9 cellular contexts compared by ENCODE assay signal in the genomic region with DNA sequence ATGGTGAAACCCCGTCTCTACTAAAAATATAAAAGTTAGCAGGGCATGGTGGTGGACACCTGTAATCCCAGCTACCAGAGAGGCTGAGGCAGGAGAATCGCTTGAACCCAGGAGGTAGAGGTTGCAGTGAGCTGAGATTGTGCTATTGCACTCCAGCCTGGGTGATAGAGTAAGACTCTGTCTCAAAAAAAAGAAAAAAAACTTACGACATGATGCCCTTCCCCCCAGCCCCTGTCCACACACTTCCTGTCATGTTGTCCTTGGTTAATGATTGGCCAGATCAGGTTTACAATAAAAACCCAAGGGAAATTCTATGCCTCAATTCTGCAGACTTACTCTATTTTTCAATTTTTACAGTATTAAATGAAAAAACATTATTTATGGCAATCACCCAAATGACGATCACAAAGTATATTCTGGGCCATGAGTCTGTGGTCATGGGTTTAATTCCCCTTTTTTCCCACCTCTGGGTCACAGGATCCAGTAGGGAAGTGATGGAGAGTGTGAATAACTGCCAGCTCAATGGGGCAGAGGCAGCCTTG.
DNase-seq lines count a peak whose midpoint lies in the region; ATAC-seq, FAIRE-seq and TF ChIP-seq lines count a peak whose summit lies in the region.
"Had no signal": no experiment of that assay in that cellular context is flagged by ENCODE, and none has a peak within 500 bp of the region (broad histone marks: within the 10 kb centered on the region; RNA-seq: fewer than 3 reads in every experiment).

No MANE protein-coding gene starts in this region.

- intact Hi-C loops in activated CD8-positive, alpha-beta T cell treated with anti-CD3 and anti-CD28 coated beads for 36 hours (cut with micrococcal nuclease): no loop called here
- intact Hi-C loops in pancreas (cut with DNase I): no loop called here

- peak overlapping the region; percentile 75 to 94 (median 90) for H3K27ac ChIP-seq in pancreas

- CTCF ChIA-PET in activated CD8-positive, alpha-beta T cell treated with anti-CD3 and anti-CD28 coated beads for 36 hours (lab: Charles Lee): interaction anchor here (1.0 to 2.3 kb wide), 3 partner anchors 38 to 287 kb away, joined by 3 to 7 read pairs (median 7); no protein-coding TSS in a partner anchor

- DNase-seq in activated CD8-positive, alpha-beta T cell treated with anti-CD3 and anti-CD28 coated beads for 36 hours: peak; percentile 9
- DNase-seq in pancreas: peak in 1 of 6 donors; percentile 31
- DNase-seq in COR-L47 (lab: John Stamatoyannopoulos, UW): no peak
- DNase-seq in glomerular visceral epithelial cell (ENCODE audit: extremely low spot score): no peak
- DNase-seq in H7: no peak
- DNase-seq in activated T-cell treated with anti-CD3 and anti-CD28 coated beads, Interleukin-2, amount 50 U/mL, for 48 hours: no peak
- DNase-seq: effector CD4-positive, alpha-beta T cell had no signal

- H3K36me3 ChIP-seq in pancreas (no peaks in the 10 kb centered on the region), H7 (replicated peaks; ENCODE audit: control insufficient read depth, insufficient read depth, low read length) (peaks cover 1% of the 10 kb centered on the region)

- H3K36me3 Mint-ChIP-seq in activated CD8-positive, alpha-beta T cell treated with anti-CD3 and anti-CD28 coated beads for 36 hours (ENCODE audit: low read depth): no peaks in the 10 kb centered on the region

- H3K9me3 Mint-ChIP-seq in activated CD8-positive, alpha-beta T cell treated with anti-CD3 and anti-CD28 coated beads for 36 hours: no peaks in the 10 kb centered on the region

- peaks cover 1% of the 10 kb centered on the region for H3K27me3 Mint-ChIP-seq in activated CD8-positive, alpha-beta T cell treated with anti-CD3 and anti-CD28 coated beads for 36 hours

- H3K27me3 ChIP-seq in pancreas (no peaks in the 10 kb centered on the region), H7 (ENCODE audit: control insufficient read depth, insufficient read depth, low read length) (no peaks in the 10 kb centered on the region)

- H3K4me3 ChIP-seq in pancreas (no peak overlapping the region), H7 (ENCODE audit: insufficient read depth, low read depth, low read length) (no peak overlapping the region)

- POLR2A ChIA-PET in activated CD8-positive, alpha-beta T cell treated with anti-CD3 and anti-CD28 coated beads for 36 hours (lab: Charles Lee): interaction anchor here (0.7 kb wide), 1 partner anchor 21 kb away, joined by 3 read pairs; no protein-coding TSS in a partner anchor

- no peak for TF ChIP-seq CTCF in activated CD8-positive, alpha-beta T cell treated with anti-CD3 and anti-CD28 coated beads for 36 hours (IDR thresholded peaks at IDR 0.05)
- TF ChIP-seq CTCF in pancreas (IDR thresholded peaks at IDR 0.05): no peak

- H3K4me1 ChIP-seq in pancreas: peaks cover 11 to 31% (median 29%) of the 10 kb centered on the region in 3 donors

- no peak overlapping the region for H3K27ac Mint-ChIP-seq in activated CD8-positive, alpha-beta T cell treated with anti-CD3 and anti-CD28 coated beads for 36 hours

- FAIRE-seq in pancreas (lab: Jason Lieb, UNC): no peak

- peaks cover 23% of the 10 kb centered on the region for H3K4me1 Mint-ChIP-seq in activated CD8-positive, alpha-beta T cell treated with anti-CD3 and anti-CD28 coated beads for 36 hours (ENCODE audit: low read depth)

- 31 to 34% methylated on average over 4 of the region's 4 CpGs for WGBS in pancreas, 2 donors

- ATAC-seq in GM18861 (IDR thresholded peaks at IDR 0.05; ENCODE audit: unreplicated experiment) (peak; percentile 26), HG02943 (IDR thresholded peaks at IDR 0.05; ENCODE audit: low read depth, unreplicated experiment) (peak; percentile 26), pancreas (peak; percentile 50 to 65 (median 52))
- no peak for ATAC-seq in activated CD8-positive, alpha-beta T cell treated with anti-CD3 and anti-CD28 coated beads for 36 hours

- H3K4me3 Mint-ChIP-seq in activated CD8-positive, alpha-beta T cell treated with anti-CD3 and anti-CD28 coated beads for 36 hours: no peak overlapping the region

- H3K9me3 ChIP-seq in pancreas: no peaks in the 10 kb centered on the region
